Comparison of ENCODE assay signal across 9 cellular contexts in the genomic region with DNA sequence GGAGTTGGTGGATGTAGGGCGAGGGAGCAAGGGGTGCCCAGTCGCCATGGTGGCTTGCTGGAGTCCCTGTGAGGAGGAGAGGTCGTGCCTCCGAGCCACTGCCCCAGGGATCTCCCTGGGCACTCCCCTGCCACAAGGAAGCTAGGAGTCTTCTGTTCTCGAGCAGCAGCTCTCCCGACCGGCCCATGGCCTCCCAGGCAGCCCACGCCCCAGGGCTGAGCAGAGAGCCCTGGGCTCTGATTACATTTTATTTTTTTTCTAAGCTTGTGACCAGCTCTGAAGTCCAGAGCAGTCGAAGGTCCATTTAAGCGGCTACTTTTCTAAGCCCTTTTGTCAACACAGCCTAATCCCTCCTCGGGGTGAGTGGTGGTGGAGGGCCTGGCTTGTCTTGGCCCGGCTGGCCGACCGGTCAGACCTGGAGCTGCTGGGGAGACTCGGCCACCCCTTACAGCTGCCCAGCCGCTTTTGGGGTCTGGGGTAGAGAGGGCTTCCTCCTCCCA. TPM values are rescaled to one million over a fixed set of nuclear protein-coding genes. Genes with fewer than 3 reads are reported as not detected.
DNase-seq lines count a peak whose midpoint lies in the region; ATAC-seq and TF ChIP-seq lines count a peak whose summit lies in the region.
"Had no signal": no experiment of that assay in that cellular context is flagged by ENCODE, and none has a peak within 500 bp of the region (broad histone marks: within the 10 kb centered on the region; RNA-seq: fewer than 3 reads in every experiment).

No MANE protein-coding gene starts in this region.

- peak; percentile 59 for DNase-seq in Right ventricle myocardium inferior (ENCODE audit: missing footprints)
- no peak for DNase-seq in cardiac septum (ENCODE audit: low spot score)
- no peak for DNase-seq in epithelial cell of proximal tubule (ENCODE audit: low read depth)
- DNase-seq in NCI-H1105 treated with DMSO at 0.1 percent for 48 hours (lab: John Stamatoyannopoulos, UW): no peak
- DNase-seq in hypothalamus (lab: John Stamatoyannopoulos, UW): no peak
- DNase-seq in NCI-H2171 treated with DMSO at 0.1 percent for 48 hours (lab: John Stamatoyannopoulos, UW): no peak
- no peak for DNase-seq in mesenteric fat pad (ENCODE audit: low spot score)
- DNase-seq: activated effector memory CD4-positive, alpha-beta T cell treated with anti-CD3 and anti-CD28 coated beads, Interleukin-2, amount 50 U/mL, for 16 hours had no signal

- no peak for ATAC-seq in Right ventricle myocardium inferior

- peak overlapping the region; percentile 82 for H3K9ac ChIP-seq in muscle layer of colon (ENCODE audit: low read length)

- H3K4me1 ChIP-seq in muscle layer of colon (ENCODE audit: insufficient read depth, low read length): peaks cover 63% of the 10 kb centered on the region

- no peak overlapping the region for H3K27ac ChIP-seq in muscle layer of colon (ENCODE audit: low read depth, low read length)

- intact Hi-C loops in Right ventricle myocardium inferior (cut with DNase I) (loop anchor here (2.0 to 10.0 kb wide), 5 partner anchors 46 to 261 kb away; partner anchors contain the start of gene BRD3), cardiac septum (cut with DNase I) (no loop called here)

- no peaks in the 10 kb centered on the region for H3K36me3 ChIP-seq in muscle layer of colon (ENCODE audit: insufficient read depth, low read length)

- TF ChIP-seq CTCF in epithelial cell of proximal tubule (conservative IDR thresholded peaks at IDR 0.05; ENCODE audit: low read depth, low read length): no peak

- H3K9me3 ChIP-seq in muscle layer of colon (ENCODE audit: low read length): no peaks in the 10 kb centered on the region

- H3K4me3 ChIP-seq in epithelial cell of proximal tubule (ENCODE audit: low read depth, low read length) (peak overlapping the region; percentile 85), muscle layer of colon (ENCODE audit: low read depth in 1 of 2, low read length in 2 of 2) (peak overlapping the region; percentile 6 to 92)

- H3K27me3 ChIP-seq in muscle layer of colon (ENCODE audit: control insufficient read depth in 1 of 2, insufficient read depth in 2 of 2, low read length in 2 of 2): no peaks in the 10 kb centered on the region

RNA-seq across cellular contexts. Expression of gene RXRA, which starts 2.1 kb away (rescaled TPM):
- total RNA-seq in Right ventricle myocardium inferior (91.1 TPM), cardiac septum (42.6 TPM), epithelial cell of proximal tubule (8.4 and 19.1 TPM in 2 replicates), mesenteric fat pad (129 TPM)
